21 cellular contexts compared by ENCODE assay signal in the genomic region with DNA sequence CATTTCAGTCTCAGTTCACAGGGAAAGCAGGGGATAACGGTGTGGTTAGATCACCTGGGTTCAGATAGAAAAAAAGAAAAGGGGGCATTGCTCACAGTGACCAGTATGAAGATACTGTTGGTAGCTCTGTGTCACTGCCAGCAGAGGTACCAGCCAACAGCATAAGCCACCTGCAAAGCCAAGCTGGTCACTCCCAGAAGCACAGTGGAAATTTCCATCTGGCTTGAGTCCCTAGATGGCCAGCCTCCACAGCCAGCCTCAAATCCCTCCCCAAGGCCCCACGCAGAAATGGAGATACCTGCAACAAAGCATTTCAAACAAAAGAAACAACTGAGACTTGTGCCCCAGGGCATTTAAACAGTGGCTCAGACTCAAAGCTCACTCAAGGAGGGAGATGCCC. TPM values are rescaled to one million over a fixed set of nuclear protein-coding genes. Genes with fewer than 3 reads are reported as not detected.
DNase-seq lines count a peak whose midpoint lies in the region; ATAC-seq lines count a peak whose summit lies in the region.
"Had no signal": no experiment of that assay in that cellular context is flagged by ENCODE, and none has a peak within 500 bp of the region (broad histone marks: within the 10 kb centered on the region; RNA-seq: fewer than 3 reads in every experiment).

No MANE protein-coding gene starts in this region.

- DNase-seq in ELF-1 (ENCODE audit: low read depth, low spot score) (peak; percentile 3), SW480 (ENCODE audit: low spot score) (peak; percentile 9), cerebellar cortex (ENCODE audit: low spot score) (peak; percentile 83), cerebellum (ENCODE audit: low spot score) (peak; percentile 43), NCI-H2029 treated with DMSO at 0.1 percent for 48 hours (lab: John Stamatoyannopoulos, UW) (no peak)
- DNase-seq: AML-193; CD4-positive, alpha-beta T cell; CD8-positive, alpha-beta T cell; DMS 273 treated with DMSO at 0.1 percent for 48 hours; DMS153; DMS53; DMS79; DND-41; EL; GDM1 had no signal

- ATAC-seq in GM21381 (IDR thresholded peaks at IDR 0.05; ENCODE audit: unreplicated experiment): no peak
- ATAC-seq in HG02763 (IDR thresholded peaks at IDR 0.05; ENCODE audit: unreplicated experiment): no peak
- ATAC-seq: CD8-positive, alpha-beta T cell; GM12878 had no signal

RNA-seq across cellular contexts. Expression of a gene that starts 11.6 kb away (rescaled TPM):
- not detected for total RNA-seq in cerebellum
- total RNA-seq: A172; B cell; CD4-positive, alpha-beta T cell; CD8-positive, alpha-beta T cell; Daoy; GM12878 had no signal

RNA-seq across cellular contexts. Expression of a gene that starts 20.6 kb away (rescaled TPM):
- total RNA-seq in cerebellum: not detected
- total RNA-seq: A172; B cell; CD4-positive, alpha-beta T cell; CD8-positive, alpha-beta T cell; Daoy; GM12878 had no signal

RNA-seq across cellular contexts. Expression of a gene that starts 26.5 kb away (rescaled TPM):
- total RNA-seq in cerebellum: not detected
- total RNA-seq: A172; B cell; CD4-positive, alpha-beta T cell; CD8-positive, alpha-beta T cell; Daoy; GM12878 had no signal

RNA-seq across cellular contexts. Expression of a gene that starts 58.2 kb away (rescaled TPM):
- not detected for total RNA-seq in cerebellum
- total RNA-seq: A172; B cell; CD4-positive, alpha-beta T cell; CD8-positive, alpha-beta T cell; Daoy; GM12878 had no signal
